23 cellular contexts compared by ENCODE assay signal in the genomic region with DNA sequence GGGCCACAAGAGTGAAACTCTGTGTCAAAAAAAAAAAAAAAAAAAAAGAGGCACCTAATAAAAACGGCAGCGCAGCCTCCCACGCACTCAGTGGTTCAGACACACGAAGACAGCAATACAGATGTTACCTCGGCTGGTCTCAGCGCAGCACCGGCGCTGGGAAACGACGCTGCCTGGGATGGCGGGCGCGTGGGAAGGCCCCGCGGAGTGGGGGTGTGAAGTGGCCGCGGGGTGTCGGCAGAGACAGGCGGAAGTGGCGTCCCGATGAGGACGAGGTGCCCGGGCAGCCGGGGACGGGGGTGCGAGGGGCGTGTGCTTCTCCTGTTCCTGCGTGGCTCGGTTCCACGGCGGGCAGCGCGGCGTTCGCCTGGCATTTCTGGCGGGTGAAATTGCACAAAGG.
"Had no signal": no experiment of that assay in that cellular context is flagged by ENCODE, and none has a peak within 500 bp of the region (broad histone marks: within the 10 kb centered on the region; RNA-seq: fewer than 3 reads in every experiment).

No MANE protein-coding gene starts in this region.

- H3K4me3 ChIP-seq: heart right ventricle, left ventricle myocardium inferior, lung, right atrium auricular region, sigmoid colon, skin epidermis, stomach, thoracic aorta, transverse colon had no signal

- H3K36me3 ChIP-seq: heart right ventricle, left ventricle myocardium inferior, neutrophil, right atrium auricular region, sigmoid colon, stomach, thoracic aorta, transverse colon had no signal

- H3K4me3 Mint-ChIP-seq: naive thymus-derived CD4-positive, alpha-beta T cell; nephron progenitor cell had no signal

- H3K27me3 ChIP-seq: neutrophil, right atrium auricular region, sigmoid colon, transverse colon had no signal

- DNase-seq: effector memory CD4-positive, alpha-beta T cell; heart right ventricle; islet precursor cell; left cardiac atrium; left ventricle myocardium inferior; mesendoderm; naive thymus-derived CD4-positive, alpha-beta T cell; nephron progenitor cell; sigmoid colon; stimulated activated CD4-positive, alpha-beta T cell treated with anti-CD3 and anti-CD28 coated beads, Interleukin-2, amount 100 ng/mL, for 24 hours; stimulated activated CD4-positive, alpha-beta T cell treated with anti-CD3 and anti-CD28 coated beads, Interleukin-4, amount 100 ng/mL, for 4 hours; stimulated activated naive CD4-positive, alpha-beta T cell; stomach; substantia nigra; transverse colon had no signal

- H3K9me3 ChIP-seq: heart right ventricle, left ventricle myocardium inferior, neutrophil, right atrium auricular region, sigmoid colon, stomach, thoracic aorta, transverse colon had no signal

- H3K27ac ChIP-seq: heart right ventricle, left ventricle myocardium inferior, neutrophil, right atrium auricular region, sigmoid colon, skin epidermis, stomach, thoracic aorta, transverse colon had no signal

- ATAC-seq: esophagus mucosa; heart right ventricle; left cardiac atrium; naive thymus-derived CD4-positive, alpha-beta T cell had no signal

- H3K4me1 Mint-ChIP-seq: naive thymus-derived CD4-positive, alpha-beta T cell had no signal

- H3K27me3 Mint-ChIP-seq: naive thymus-derived CD4-positive, alpha-beta T cell had no signal

- FAIRE-seq: endometrium, frontal cortex had no signal

- H3K27ac Mint-ChIP-seq: naive thymus-derived CD4-positive, alpha-beta T cell; nephron progenitor cell had no signal

- H3K4me1 ChIP-seq: left ventricle myocardium inferior, right atrium auricular region, stomach, transverse colon had no signal

- H3K36me3 Mint-ChIP-seq: naive thymus-derived CD4-positive, alpha-beta T cell had no signal

- H3K9me3 Mint-ChIP-seq: naive thymus-derived CD4-positive, alpha-beta T cell; nephron progenitor cell had no signal
